ENCODE assay signal across 16 cellular contexts in genomic region chr20:44717986-44718385, GRCh38. TPM values are rescaled to one million over a fixed set of nuclear protein-coding genes. Genes with fewer than 3 reads are reported as not detected.
DNase-seq lines count a peak whose midpoint lies in the region; ATAC-seq and TF ChIP-seq lines count a peak whose summit lies in the region.
"Had no signal": no experiment of that assay in that cellular context is flagged by ENCODE, and none has a peak within 500 bp of the region (broad histone marks: within the 10 kb centered on the region; RNA-seq: fewer than 3 reads in every experiment).

No MANE protein-coding gene starts in this region.

- H3K36me3 ChIP-seq in breast epithelium, result no peaks in the 10 kb centered on the region
- peaks cover 7% of the 10 kb centered on the region for H3K36me3 ChIP-seq in thoracic aorta
- H3K36me3 ChIP-seq in effector memory CD4-positive, alpha-beta T cell (ENCODE audit: control insufficient read depth, insufficient read depth, low read length), result no peaks in the 10 kb centered on the region
- H3K36me3 ChIP-seq: transverse colon had no signal

- H3K4me1 Mint-ChIP-seq in MCF 10A (ENCODE audit: insufficient read depth, unreplicated experiment), result peaks cover 55% of the 10 kb centered on the region
- H3K4me1 Mint-ChIP-seq: IgD-negative memory B cell, nephron had no signal

- no TSS peak for BruUV-seq in MCF 10A (replicated peaks; lab: Mats Ljungman, UMichigan)

- H3K27ac Mint-ChIP-seq in MCF 10A (ENCODE audit: low read depth, unreplicated experiment), result peak overlapping the region; percentile 23
- H3K27ac Mint-ChIP-seq: IgD-negative memory B cell, nephron, T-helper 17 cell had no signal

- no peaks in the 10 kb centered on the region for H3K9me3 Mint-ChIP-seq in MCF 10A (ENCODE audit: unreplicated experiment)
- H3K9me3 Mint-ChIP-seq: IgD-negative memory B cell, nephron had no signal

- no peak for DNase-seq in MCF 10A (ENCODE audit: unreplicated experiment)
- no peak for DNase-seq in breast epithelium (ENCODE audit: low spot score in 2 of 2)
- DNase-seq in SK-N-DZ (ENCODE audit: low spot score), result peak; percentile 33
- DNase-seq in fibroblast of the aortic adventitia (ENCODE audit: low read depth), result no peak
- DNase-seq in thoracic aorta (ENCODE audit: low spot score), result no peak
- no peak for DNase-seq in NCI-H1092 (lab: John Stamatoyannopoulos, UW)
- DNase-seq in NAMALWA (ENCODE audit: low spot score), result no peak
- no peak for DNase-seq in effector memory CD4-positive, alpha-beta T cell
- DNase-seq: ACHN; activated CD8-positive, alpha-beta memory T cell treated with anti-CD3 and anti-CD28 coated beads, Interleukin-2, amount 50 U/mL, for 4 hours; body of pancreas; NCI-H226; T-helper 17 cell; transverse colon had no signal

- H3K27ac ChIP-seq in breast epithelium, result no peak overlapping the region
- peak overlapping the region; percentile 97 to 99 for H3K27ac ChIP-seq in thoracic aorta
- no peak overlapping the region for H3K27ac ChIP-seq in effector memory CD4-positive, alpha-beta T cell (ENCODE audit: insufficient read depth, low read length, poor library complexity, severe bottlenecking)
- H3K27ac ChIP-seq: body of pancreas, transverse colon had no signal

- POLR2A ChIA-PET in MCF 10A (lab: Yijun Ruan, JAX), result interaction anchor here (1.1 to 9.2 kb wide), 3 partner anchors 12 to 162 kb away, joined by 3 to 138 read pairs (median 4); no protein-coding TSS in a partner anchor

- H3K4me1 ChIP-seq in breast epithelium, result peaks cover 3 to 34% of the 10 kb centered on the region in 2 donors
- peaks cover 54 to 100% of the 10 kb centered on the region in 2 donors for H3K4me1 ChIP-seq in thoracic aorta (ENCODE audit: control insufficient read depth in 1 of 2, low read depth in 2 of 2)
- H3K4me1 ChIP-seq in effector memory CD4-positive, alpha-beta T cell (ENCODE audit: control insufficient read depth, insufficient read depth, low read length, poor library complexity, severe bottlenecking), result no peaks in the 10 kb centered on the region

- peaks cover 23% of the 10 kb centered on the region for H3K36me3 Mint-ChIP-seq in MCF 10A (ENCODE audit: insufficient read depth, unreplicated experiment)

- no peak for TF ChIP-seq POLR2A in breast epithelium (IDR thresholded peaks at IDR 0.05)

- CTCF ChIA-PET in MCF 10A (lab: Yijun Ruan, JAX), result interaction anchor here (0.6 to 6.6 kb wide), 21 partner anchors 11 to 1300 kb away, joined by 3 to 78 read pairs (median 4); no protein-coding TSS in a partner anchor

- peak overlapping the region in 1 of 3 donors; percentile 58 for H3K4me3 ChIP-seq in breast epithelium
- H3K4me3 ChIP-seq in fibroblast of the aortic adventitia (ENCODE audit: low read depth, low read length), result no peak overlapping the region
- H3K4me3 ChIP-seq in thoracic aorta, result peak overlapping the region; percentile 72
- no peak overlapping the region for H3K4me3 ChIP-seq in effector memory CD4-positive, alpha-beta T cell (ENCODE audit: insufficient read depth, low read depth, low read length, poor library complexity, severe bottlenecking)
- H3K4me3 ChIP-seq: body of pancreas, transverse colon had no signal

- intact Hi-C loops in MCF 10A (cut with micrococcal nuclease) (no loop called here), breast epithelium (cut with DNase I; ENCODE audit: low total_unique reads) (no loop called here)

- H3K9me3 ChIP-seq in breast epithelium (no peaks in the 10 kb centered on the region), thoracic aorta (no peaks in the 10 kb centered on the region)
- H3K9me3 ChIP-seq in effector memory CD4-positive, alpha-beta T cell (ENCODE audit: control insufficient read depth, low read length), result no peaks in the 10 kb centered on the region
- H3K9me3 ChIP-seq: body of pancreas, transverse colon had no signal

- H3K4me3 Mint-ChIP-seq in MCF 10A (ENCODE audit: unreplicated experiment), result no peak overlapping the region
- H3K4me3 Mint-ChIP-seq: IgD-negative memory B cell, nephron, T-helper 17 cell had no signal

- ATAC-seq in thoracic aorta (ENCODE audit: insufficient number of reproducible peaks, low FRiP score, low read depth), result no peak
- ATAC-seq: body of pancreas, T-helper 17 cell had no signal

- H3K27me3 ChIP-seq in breast epithelium (no peaks in the 10 kb centered on the region), thoracic aorta (replicated peaks; ENCODE audit: insufficient read depth) (no peaks in the 10 kb centered on the region)
- H3K27me3 ChIP-seq in effector memory CD4-positive, alpha-beta T cell (replicated peaks; ENCODE audit: control insufficient read depth, insufficient read depth, low read length, poor library complexity, severe bottlenecking), result no peaks in the 10 kb centered on the region
- H3K27me3 ChIP-seq: body of pancreas, transverse colon had no signal

- peak; percentile 15 for TF ChIP-seq CTCF in MCF 10A (IDR thresholded peaks at IDR 0.05; ENCODE audit: unreplicated experiment)
- TF ChIP-seq CTCF in breast epithelium (IDR thresholded peaks at IDR 0.05), result peak in 1 of 3 donors; percentile 7
- TF ChIP-seq CTCF in fibroblast of the aortic adventitia (IDR thresholded peaks at IDR 0.05; ENCODE audit: insufficient read depth, low read length), result peak; percentile 58
- peak; percentile 44 for TF ChIP-seq CTCF in thoracic aorta (IDR thresholded peaks at IDR 0.05)

- H3K27me3 Mint-ChIP-seq in MCF 10A (ENCODE audit: insufficient read depth, unreplicated experiment), result no peaks in the 10 kb centered on the region

RNA-seq across cellular contexts. Expression of gene CCN5, which starts 2.8 kb away (rescaled TPM):
- total RNA-seq in MCF 10A (2022) (0.93 and 1.4 TPM in 2 replicates), breast epithelium (1,000 to 10,000 TPM in 1 of 3 donors, 10 to 100 TPM in 2; 16.1 to 1,283 (median 39.0) TPM), fibroblast of the aortic adventitia (ENCODE audit: low replicate concordance) (67.9 and 266 TPM in 2 replicates), thoracic aorta (100 to 1,000 TPM; 652 to 994 TPM)
- polyA plus RNA-seq in SK-N-DZ (2014; cell fraction: cytosol; rRNA removed), result not detected in 2 replicates
- not detected in 2 replicates for polyA plus RNA-seq in SK-N-DZ (2014; cell fraction: nucleus; rRNA removed)
- total RNA-seq: T-helper 17 cell had no signal
- polyA plus RNA-seq: IgD-negative memory B cell had no signal

RNA-seq across cellular contexts. Expression of gene KCNK15, which starts 27.7 kb away (rescaled TPM):
- total RNA-seq in MCF 10A (2022) (0.93 and 1.4 TPM in 2 replicates), breast epithelium (1 to 10 TPM; 5.0 to 7.3 (median 5.6) TPM), fibroblast of the aortic adventitia (ENCODE audit: low replicate concordance) (4.2 and 8.5 TPM in 2 replicates), thoracic aorta (10 to 100 TPM; 26.3 to 60.0 TPM)
- polyA plus RNA-seq in SK-N-DZ (2014; cell fraction: cytosol; rRNA removed), result 0.10 and 0.61 TPM in 2 replicates
- polyA plus RNA-seq in SK-N-DZ (2014; cell fraction: nucleus; rRNA removed), result not detected in 2 replicates
- total RNA-seq: T-helper 17 cell had no signal
- polyA plus RNA-seq: IgD-negative memory B cell had no signal

Comparison
In these comparisons a context has a peak if more than half of its experiments do, and no peak if none do; other contexts are left out.
1. H3K27ac ChIP-seq: peak in thoracic aorta (2 of 2); none in breast epithelium (0 of 2) and effector memory CD4-positive, alpha-beta T cell (single experiment).